1 cellular context compared by ENCODE assay signal in the genomic region with DNA sequence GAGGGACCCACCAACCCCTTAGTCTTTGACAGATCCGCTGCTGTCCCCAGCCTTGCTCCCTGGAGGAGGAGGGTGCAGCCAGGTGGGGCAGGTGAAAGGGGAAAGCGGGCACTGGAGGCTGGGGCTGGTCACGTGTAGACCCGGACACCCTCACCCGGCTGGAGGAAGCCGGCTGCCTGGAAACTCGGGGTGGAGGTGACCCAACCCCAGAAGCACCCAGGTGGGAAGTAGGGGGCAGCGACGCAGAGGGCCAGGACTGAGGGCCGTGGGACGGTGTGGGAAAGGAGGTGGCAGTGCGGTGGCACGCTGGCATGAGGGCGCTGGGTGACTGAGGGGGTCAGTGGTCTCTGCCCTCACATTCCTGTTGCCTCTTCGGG.
TF ChIP-seq lines count a peak whose summit lies in the region.

No MANE protein-coding gene starts in this region.

TF ChIP-seq in HepG2, 621 proteins besides CTCF, POLR2A, EP300 and RAD21 (continued from another document and continues in another):
- TF ChIP-seq, protein P1, sequence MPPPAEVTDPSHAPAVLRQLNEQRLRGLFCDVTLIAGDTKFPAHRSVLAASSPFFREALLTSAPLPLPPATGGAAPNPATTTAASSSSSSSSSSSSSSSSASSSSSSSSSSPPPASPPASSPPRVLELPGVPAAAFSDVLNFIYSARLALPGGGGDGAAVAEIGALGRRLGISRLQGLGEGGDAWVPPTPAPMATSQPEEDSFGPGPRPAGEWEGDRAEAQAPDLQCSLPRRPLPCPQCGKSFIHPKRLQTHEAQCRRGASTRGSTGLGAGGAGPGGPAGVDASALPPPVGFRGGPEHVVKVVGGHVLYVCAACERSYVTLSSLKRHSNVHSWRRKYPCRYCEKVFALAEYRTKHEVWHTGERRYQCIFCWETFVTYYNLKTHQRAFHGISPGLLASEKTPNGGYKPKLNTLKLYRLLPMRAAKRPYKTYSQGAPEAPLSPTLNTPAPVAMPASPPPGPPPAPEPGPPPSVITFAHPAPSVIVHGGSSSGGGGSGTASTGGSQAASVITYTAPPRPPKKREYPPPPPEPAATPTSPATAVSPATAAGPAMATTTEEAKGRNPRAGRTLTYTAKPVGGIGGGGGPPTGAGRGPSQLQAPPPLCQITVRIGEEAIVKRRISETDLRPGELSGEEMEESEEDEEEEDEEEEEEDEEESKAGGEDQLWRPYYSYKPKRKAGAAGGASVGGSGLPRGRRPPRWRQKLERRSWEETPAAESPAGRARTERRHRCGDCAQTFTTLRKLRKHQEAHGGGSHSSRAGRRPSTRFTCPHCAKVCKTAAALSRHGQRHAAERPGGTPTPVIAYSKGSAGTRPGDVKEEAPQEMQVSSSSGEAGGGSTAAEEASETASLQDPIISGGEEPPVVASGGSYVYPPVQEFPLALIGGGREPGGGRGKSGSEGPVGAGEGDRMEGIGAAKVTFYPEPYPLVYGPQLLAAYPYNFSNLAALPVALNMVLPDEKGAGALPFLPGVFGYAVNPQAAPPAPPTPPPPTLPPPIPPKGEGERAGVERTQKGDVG (CRISPR knock-in tag; IDR thresholded peaks at IDR 0.05; ENCODE audit: borderline replicate concordance) = no peak
- no peak for TF ChIP-seq FOXC1 (CRISPR knock-in tag; IDR thresholded peaks at IDR 0.05; ENCODE audit: borderline replicate concordance)
- peak; percentile 6; the same call in 1 of the 2 replicates for TF ChIP-seq POGZ (CRISPR knock-in tag; IDR thresholded peaks at IDR 0.05)
- TF ChIP-seq PCBP2 (optimal IDR thresholded peaks at IDR 0.05; ENCODE audit: low read depth, low read length, poor library complexity, severe bottlenecking) = no peak
- TF ChIP-seq, protein P2, sequence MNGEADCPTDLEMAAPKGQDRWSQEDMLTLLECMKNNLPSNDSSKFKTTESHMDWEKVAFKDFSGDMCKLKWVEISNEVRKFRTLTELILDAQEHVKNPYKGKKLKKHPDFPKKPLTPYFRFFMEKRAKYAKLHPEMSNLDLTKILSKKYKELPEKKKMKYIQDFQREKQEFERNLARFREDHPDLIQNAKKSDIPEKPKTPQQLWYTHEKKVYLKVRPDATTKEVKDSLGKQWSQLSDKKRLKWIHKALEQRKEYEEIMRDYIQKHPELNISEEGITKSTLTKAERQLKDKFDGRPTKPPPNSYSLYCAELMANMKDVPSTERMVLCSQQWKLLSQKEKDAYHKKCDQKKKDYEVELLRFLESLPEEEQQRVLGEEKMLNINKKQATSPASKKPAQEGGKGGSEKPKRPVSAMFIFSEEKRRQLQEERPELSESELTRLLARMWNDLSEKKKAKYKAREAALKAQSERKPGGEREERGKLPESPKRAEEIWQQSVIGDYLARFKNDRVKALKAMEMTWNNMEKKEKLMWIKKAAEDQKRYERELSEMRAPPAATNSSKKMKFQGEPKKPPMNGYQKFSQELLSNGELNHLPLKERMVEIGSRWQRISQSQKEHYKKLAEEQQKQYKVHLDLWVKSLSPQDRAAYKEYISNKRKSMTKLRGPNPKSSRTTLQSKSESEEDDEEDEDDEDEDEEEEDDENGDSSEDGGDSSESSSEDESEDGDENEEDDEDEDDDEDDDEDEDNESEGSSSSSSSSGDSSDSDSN (CRISPR knock-in tag; IDR thresholded peaks at IDR 0.05) = peak; percentile 32; the same call in 1 of the 2 replicates
- TF ChIP-seq, protein P3, sequence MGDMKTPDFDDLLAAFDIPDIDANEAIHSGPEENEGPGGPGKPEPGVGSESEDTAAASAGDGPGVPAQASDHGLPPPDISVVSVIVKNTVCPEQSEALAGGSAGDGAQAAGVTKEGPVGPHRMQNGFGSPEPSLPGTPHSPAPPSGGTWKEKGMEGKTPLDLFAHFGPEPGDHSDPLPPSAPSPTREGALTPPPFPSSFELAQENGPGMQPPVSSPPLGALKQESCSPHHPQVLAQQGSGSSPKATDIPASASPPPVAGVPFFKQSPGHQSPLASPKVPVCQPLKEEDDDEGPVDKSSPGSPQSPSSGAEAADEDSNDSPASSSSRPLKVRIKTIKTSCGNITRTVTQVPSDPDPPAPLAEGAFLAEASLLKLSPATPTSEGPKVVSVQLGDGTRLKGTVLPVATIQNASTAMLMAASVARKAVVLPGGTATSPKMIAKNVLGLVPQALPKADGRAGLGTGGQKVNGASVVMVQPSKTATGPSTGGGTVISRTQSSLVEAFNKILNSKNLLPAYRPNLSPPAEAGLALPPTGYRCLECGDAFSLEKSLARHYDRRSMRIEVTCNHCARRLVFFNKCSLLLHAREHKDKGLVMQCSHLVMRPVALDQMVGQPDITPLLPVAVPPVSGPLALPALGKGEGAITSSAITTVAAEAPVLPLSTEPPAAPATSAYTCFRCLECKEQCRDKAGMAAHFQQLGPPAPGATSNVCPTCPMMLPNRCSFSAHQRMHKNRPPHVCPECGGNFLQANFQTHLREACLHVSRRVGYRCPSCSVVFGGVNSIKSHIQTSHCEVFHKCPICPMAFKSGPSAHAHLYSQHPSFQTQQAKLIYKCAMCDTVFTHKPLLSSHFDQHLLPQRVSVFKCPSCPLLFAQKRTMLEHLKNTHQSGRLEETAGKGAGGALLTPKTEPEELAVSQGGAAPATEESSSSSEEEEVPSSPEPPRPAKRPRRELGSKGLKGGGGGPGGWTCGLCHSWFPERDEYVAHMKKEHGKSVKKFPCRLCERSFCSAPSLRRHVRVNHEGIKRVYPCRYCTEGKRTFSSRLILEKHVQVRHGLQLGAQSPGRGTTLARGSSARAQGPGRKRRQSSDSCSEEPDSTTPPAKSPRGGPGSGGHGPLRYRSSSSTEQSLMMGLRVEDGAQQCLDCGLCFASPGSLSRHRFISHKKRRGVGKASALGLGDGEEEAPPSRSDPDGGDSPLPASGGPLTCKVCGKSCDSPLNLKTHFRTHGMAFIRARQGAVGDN (CRISPR knock-in tag; IDR thresholded peaks at IDR 0.05) = peak; percentile 54
- TF ChIP-seq ELF1 (CRISPR knock-in tag; IDR thresholded peaks at IDR 0.05) = peak; percentile 3; the same call in 1 of the 2 replicates
- no peak for TF ChIP-seq RXRA (CRISPR knock-in tag; IDR thresholded peaks at IDR 0.05)
- no peak for TF ChIP-seq FOXA1 (IDR thresholded peaks at IDR 0.05)
- no peak for TF ChIP-seq FOXA1 (CRISPR knock-in tag; IDR thresholded peaks at IDR 0.05)
- TF ChIP-seq HNF4G (IDR thresholded peaks at IDR 0.05; ENCODE audit: borderline replicate concordance, low read depth, low read length) = no peak
- no peak for TF ChIP-seq HNF4G (CRISPR knock-in tag; IDR thresholded peaks at IDR 0.05; ENCODE audit: borderline replicate concordance, low read depth)
- no peak for TF ChIP-seq ZNF138 (CRISPR knock-in tag; IDR thresholded peaks at IDR 0.05; ENCODE audit: low read depth)
- TF ChIP-seq SNAPC2 (CRISPR knock-in tag; IDR thresholded peaks at IDR 0.05) = no peak
- no peak for TF ChIP-seq NFATC3 (CRISPR knock-in tag; IDR thresholded peaks at IDR 0.05)
- TF ChIP-seq, protein P4, sequence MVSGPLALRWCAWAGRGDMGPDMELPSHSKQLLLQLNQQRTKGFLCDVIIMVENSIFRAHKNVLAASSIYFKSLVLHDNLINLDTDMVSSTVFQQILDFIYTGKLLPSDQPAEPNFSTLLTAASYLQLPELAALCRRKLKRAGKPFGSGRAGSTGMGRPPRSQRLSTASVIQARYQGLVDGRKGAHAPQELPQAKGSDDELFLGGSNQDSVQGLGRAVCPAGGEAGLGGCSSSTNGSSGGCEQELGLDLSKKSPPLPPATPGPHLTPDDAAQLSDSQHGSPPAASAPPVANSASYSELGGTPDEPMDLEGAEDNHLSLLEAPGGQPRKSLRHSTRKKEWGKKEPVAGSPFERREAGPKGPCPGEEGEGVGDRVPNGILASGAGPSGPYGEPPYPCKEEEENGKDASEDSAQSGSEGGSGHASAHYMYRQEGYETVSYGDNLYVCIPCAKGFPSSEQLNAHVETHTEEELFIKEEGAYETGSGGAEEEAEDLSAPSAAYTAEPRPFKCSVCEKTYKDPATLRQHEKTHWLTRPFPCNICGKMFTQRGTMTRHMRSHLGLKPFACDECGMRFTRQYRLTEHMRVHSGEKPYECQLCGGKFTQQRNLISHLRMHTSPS (CRISPR knock-in tag; IDR thresholded peaks at IDR 0.05; ENCODE audit: low read depth) = no peak; the same call in 1 of the 2 replicates
- TF ChIP-seq GATA4 (IDR thresholded peaks at IDR 0.05; ENCODE audit: borderline replicate concordance, low read depth) = no peak
- TF ChIP-seq, protein P5, sequence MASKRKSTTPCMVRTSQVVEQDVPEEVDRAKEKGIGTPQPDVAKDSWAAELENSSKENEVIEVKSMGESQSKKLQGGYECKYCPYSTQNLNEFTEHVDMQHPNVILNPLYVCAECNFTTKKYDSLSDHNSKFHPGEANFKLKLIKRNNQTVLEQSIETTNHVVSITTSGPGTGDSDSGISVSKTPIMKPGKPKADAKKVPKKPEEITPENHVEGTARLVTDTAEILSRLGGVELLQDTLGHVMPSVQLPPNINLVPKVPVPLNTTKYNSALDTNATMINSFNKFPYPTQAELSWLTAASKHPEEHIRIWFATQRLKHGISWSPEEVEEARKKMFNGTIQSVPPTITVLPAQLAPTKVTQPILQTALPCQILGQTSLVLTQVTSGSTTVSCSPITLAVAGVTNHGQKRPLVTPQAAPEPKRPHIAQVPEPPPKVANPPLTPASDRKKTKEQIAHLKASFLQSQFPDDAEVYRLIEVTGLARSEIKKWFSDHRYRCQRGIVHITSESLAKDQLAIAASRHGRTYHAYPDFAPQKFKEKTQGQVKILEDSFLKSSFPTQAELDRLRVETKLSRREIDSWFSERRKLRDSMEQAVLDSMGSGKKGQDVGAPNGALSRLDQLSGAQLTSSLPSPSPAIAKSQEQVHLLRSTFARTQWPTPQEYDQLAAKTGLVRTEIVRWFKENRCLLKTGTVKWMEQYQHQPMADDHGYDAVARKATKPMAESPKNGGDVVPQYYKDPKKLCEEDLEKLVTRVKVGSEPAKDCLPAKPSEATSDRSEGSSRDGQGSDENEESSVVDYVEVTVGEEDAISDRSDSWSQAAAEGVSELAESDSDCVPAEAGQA (IDR thresholded peaks at IDR 0.05; ENCODE audit: low read depth) = 0 out of 2 replicates have a peak, but pooled peaks have one; percentile 0
- TF ChIP-seq, protein P5 (CRISPR knock-in tag; IDR thresholded peaks at IDR 0.05; ENCODE audit: borderline replicate concordance) = no peak
- TF ChIP-seq ZNF225 (CRISPR knock-in tag; IDR thresholded peaks at IDR 0.05) = no peak
- TF ChIP-seq, protein P6, sequence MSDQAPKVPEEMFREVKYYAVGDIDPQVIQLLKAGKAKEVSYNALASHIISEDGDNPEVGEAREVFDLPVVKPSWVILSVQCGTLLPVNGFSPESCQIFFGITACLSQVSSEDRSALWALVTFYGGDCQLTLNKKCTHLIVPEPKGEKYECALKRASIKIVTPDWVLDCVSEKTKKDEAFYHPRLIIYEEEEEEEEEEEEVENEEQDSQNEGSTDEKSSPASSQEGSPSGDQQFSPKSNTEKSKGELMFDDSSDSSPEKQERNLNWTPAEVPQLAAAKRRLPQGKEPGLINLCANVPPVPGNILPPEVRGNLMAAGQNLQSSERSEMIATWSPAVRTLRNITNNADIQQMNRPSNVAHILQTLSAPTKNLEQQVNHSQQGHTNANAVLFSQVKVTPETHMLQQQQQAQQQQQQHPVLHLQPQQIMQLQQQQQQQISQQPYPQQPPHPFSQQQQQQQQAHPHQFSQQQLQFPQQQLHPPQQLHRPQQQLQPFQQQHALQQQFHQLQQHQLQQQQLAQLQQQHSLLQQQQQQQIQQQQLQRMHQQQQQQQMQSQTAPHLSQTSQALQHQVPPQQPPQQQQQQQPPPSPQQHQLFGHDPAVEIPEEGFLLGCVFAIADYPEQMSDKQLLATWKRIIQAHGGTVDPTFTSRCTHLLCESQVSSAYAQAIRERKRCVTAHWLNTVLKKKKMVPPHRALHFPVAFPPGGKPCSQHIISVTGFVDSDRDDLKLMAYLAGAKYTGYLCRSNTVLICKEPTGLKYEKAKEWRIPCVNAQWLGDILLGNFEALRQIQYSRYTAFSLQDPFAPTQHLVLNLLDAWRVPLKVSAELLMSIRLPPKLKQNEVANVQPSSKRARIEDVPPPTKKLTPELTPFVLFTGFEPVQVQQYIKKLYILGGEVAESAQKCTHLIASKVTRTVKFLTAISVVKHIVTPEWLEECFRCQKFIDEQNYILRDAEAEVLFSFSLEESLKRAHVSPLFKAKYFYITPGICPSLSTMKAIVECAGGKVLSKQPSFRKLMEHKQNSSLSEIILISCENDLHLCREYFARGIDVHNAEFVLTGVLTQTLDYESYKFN (CRISPR knock-in tag; conservative IDR thresholded peaks at IDR 0.05) = peak; percentile 30; the same call in 1 of the 2 replicates
- TF ChIP-seq NCOA1 (CRISPR knock-in tag; IDR thresholded peaks at IDR 0.05) = no peak
- no peak for TF ChIP-seq ZMYM2 (CRISPR knock-in tag; IDR thresholded peaks at IDR 0.05)
- no peak for TF ChIP-seq ISX (CRISPR knock-in tag; conservative IDR thresholded peaks at IDR 0.05)
- TF ChIP-seq KDM5A (IDR thresholded peaks at IDR 0.05; ENCODE audit: borderline replicate concordance, low read length) = no peak
- TF ChIP-seq ZNF337 (CRISPR knock-in tag; IDR thresholded peaks at IDR 0.05; ENCODE audit: borderline replicate concordance, low read depth) = no peak
- TF ChIP-seq AGO2 (optimal IDR thresholded peaks at IDR 0.05; ENCODE audit: low read depth, low read length) = peak; percentile 30
- no peak for TF ChIP-seq ZNF792 (CRISPR knock-in tag; IDR thresholded peaks at IDR 0.05)
- TF ChIP-seq PITX1 (CRISPR knock-in tag; IDR thresholded peaks at IDR 0.05) = peak; percentile 3; the same call in 1 of the 2 replicates
- no peak for TF ChIP-seq KLF15 (CRISPR knock-in tag; IDR thresholded peaks at IDR 0.05; ENCODE audit: borderline replicate concordance)
- no peak for TF ChIP-seq SRF (IDR thresholded peaks at IDR 0.05; ENCODE audit: low read depth, low read length)
- TF ChIP-seq HOXA3 (CRISPR knock-in tag; IDR thresholded peaks at IDR 0.05) = no peak
- TF ChIP-seq KDM5B (CRISPR knock-in tag; IDR thresholded peaks at IDR 0.05; ENCODE audit: borderline replicate concordance) = peak; percentile 38; the same call in 1 of the 2 replicates
- TF ChIP-seq POLR2AphosphoS2 (IDR thresholded peaks at IDR 0.05; ENCODE audit: low read depth, low read length) = no peak
- no peak for TF ChIP-seq ZNF749 (CRISPR knock-in tag; IDR thresholded peaks at IDR 0.05; ENCODE audit: borderline replicate concordance)
- TF ChIP-seq KAT2B (IDR thresholded peaks at IDR 0.05; ENCODE audit: borderline replicate concordance, low read depth, low read length) = no peak
- TF ChIP-seq ZNF772 (CRISPR knock-in tag; IDR thresholded peaks at IDR 0.05) = peak; percentile 5; the same call in 1 of the 2 replicates
- no peak for TF ChIP-seq PHF5A (CRISPR knock-in tag; IDR thresholded peaks at IDR 0.05; ENCODE audit: low read depth, unreplicated experiment)
- TF ChIP-seq TP53 (CRISPR knock-in tag; conservative IDR thresholded peaks at IDR 0.05) = no peak
